Comparison of ENCODE assay signal across 8 cellular contexts in the genomic region with DNA sequence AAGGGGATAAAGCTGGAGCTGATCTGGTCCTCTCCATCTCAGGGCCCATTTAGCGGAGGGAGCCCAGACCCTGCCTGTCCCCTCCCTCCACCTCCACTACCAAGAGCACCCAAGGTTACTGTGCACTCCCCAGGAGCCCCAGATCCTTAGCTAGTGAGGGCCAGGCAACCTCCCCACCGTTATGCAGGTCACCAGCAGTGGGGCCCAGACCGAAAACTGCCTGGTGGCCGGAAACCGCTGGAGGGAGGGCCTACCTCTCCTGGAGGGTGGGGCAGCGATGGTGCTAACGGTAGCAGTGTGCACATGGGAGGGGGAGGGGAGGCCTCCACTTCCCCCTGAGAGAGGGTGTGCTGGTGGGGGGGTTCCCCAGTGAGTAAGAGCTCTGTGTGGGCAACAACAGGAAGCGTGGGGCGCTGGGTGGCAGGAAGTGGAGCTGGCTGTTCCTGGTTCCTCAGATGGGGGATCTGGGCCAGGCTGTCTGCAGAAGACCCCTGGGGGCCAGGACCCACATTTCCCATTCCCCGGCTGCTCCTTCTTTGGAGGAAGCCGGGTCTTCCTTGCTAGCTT. TPM values are rescaled to one million over a fixed set of nuclear protein-coding genes. Genes with fewer than 3 reads are reported as not detected.
DNase-seq lines count a peak whose midpoint lies in the region; ATAC-seq lines count a peak whose summit lies in the region.

No MANE protein-coding gene starts in this region.

- DNase-seq in T-helper 1 cell = peak; percentile 83 to 99 (median 87)
- DNase-seq in medulla oblongata (ENCODE audit: extremely low spot score) = peak; percentile 76
- peak; percentile 93 for DNase-seq in stimulated activated CD8-positive, alpha-beta memory T cell treated with anti-CD3 and anti-CD28 coated beads, Interleukin-7, amount 100 ng/mL, for 24 hours (ENCODE audit: low read depth)
- no peak for DNase-seq in NCI-H774 (lab: John Stamatoyannopoulos, UW)
- DNase-seq in NCI-H524 (lab: John Stamatoyannopoulos, UW) = no peak

- H3K27ac ChIP-seq in adipose tissue (ENCODE audit: low read depth, low read length) = peak overlapping the region; percentile 60

- ATAC-seq in GM18520 (IDR thresholded peaks at IDR 0.05; ENCODE audit: unreplicated experiment) (peak; percentile 35), HG03103 (IDR thresholded peaks at IDR 0.05; ENCODE audit: low read depth, unreplicated experiment) (peak; percentile 38)

- 41 to 71% (median 49%) methylated on average over 11 of the region's 11 CpGs for WGBS in adipose tissue, 3 donors

RNA-seq across cellular contexts. Expression of gene FMNL1, which starts 4.4 kb away (rescaled TPM):
- polyA plus RNA-seq in adipose tissue = 10 to 100 TPM in 2 of 3 donors, 1 to 10 TPM in 1; 3.1 to 35.5 (median 27.5) TPM

RNA-seq across cellular contexts. Expression of gene SPATA32, which starts 35.8 kb away (rescaled TPM):
- polyA plus RNA-seq in adipose tissue = under 1 TPM in 2 of 3 donors, not detected in 1; 0.05 to 0.07 TPM

Comparison
In these comparisons a context has a peak if more than half of its experiments do, and no peak if none do; other contexts are left out.
1. DNase-seq: peak in T-helper 1 cell (5 of 5), medulla oblongata (single experiment) and stimulated activated CD8-positive, alpha-beta memory T cell treated with anti-CD3 and anti-CD28 coated beads, Interleukin-7, amount 100 ng/mL, for 24 hours (single experiment); none in NCI-H774 (single experiment) and NCI-H524 (0 of 2).